In the genomic region with DNA sequence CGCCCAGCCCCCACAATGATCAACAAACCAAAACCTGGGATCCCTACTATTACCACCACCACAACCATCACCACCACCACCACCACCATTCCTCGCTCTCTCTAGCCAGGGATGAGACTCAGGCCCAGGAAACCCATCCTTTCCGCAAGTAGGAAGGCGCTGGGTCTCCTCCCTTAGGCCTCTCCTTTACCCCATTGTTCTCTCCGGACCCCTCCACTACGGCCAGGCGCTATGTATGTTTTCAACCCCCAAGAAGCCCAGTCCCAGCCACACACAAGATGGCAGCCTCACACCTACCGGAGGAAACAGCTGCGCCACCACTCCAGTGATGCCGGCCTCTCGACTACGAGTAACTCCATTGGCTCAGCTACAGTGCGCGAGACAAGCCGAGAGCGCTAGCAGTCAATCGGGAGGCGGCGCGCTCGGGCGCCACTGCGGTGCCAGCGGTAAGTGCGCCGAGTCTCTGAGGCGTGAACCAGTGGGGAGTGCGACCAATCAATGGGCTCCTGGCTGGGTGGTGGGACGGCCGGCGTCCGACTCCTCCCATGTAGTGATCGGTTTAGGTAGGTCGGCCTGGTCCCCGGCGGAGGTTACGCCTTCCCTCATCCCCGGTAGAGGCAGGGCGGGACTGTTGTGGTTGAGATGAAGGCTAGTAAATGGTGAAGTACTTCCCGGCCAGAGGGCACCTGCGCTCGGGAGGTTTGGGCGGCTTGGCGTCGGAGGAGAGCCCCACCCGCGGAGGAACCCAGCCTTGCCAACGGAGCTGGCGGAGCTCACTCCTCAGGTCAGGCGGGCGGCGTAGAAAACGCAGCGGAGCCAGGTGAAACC, we compare ENCODE assay signal across 8 cellular contexts. TPM values are rescaled to one million over a fixed set of nuclear protein-coding genes. Genes with fewer than 3 reads are reported as not detected.
DNase-seq lines count a peak whose midpoint lies in the region; ATAC-seq and TF ChIP-seq lines count a peak whose summit lies in the region.

Gene CAB39L (minus strand): TSS at position 376 of the 828 bp plus-strand sequence. CDS start 61,154 bp downstream, outside the sequence.
Gene SETDB2 (plus strand): TSS at position 586 of the 828 bp plus-strand sequence. CDS start 7,620 bp downstream, outside the sequence.

- POLR2A ChIA-PET in OCI-LY7 (lab: Charles Lee): interaction anchor here (0.6 to 9.3 kb wide), 23 partner anchors 12 to 1448 kb away, joined by 3 to 139 read pairs (median 7); partner anchors contain the start of genes ARL11, PHF11 and RCBTB1

- H3K4me1 ChIP-seq in OCI-LY7 (ENCODE audit: insufficient read depth, low read length, poor library complexity, severe bottlenecking): peaks cover 52% of the 10 kb centered on the region
- H3K4me1 ChIP-seq in mucosa of descending colon (ENCODE audit: low read depth): peaks cover 20% of the 10 kb centered on the region

- H3K27ac ChIP-seq in OCI-LY7 (ENCODE audit: low read depth, low read length, poor library complexity, severe bottlenecking) (peak within 1 kb of the TSS; percentile 90), epithelial cell of prostate (peak within 1 kb of the TSS; percentile 87)

- peak within 1 kb of the TSS; percentile 80 for H2AFZ ChIP-seq in OCI-LY7 (ENCODE audit: low read length)

- H3K4me2 ChIP-seq in OCI-LY7 (ENCODE audit: low read length): peak within 1 kb of the TSS; percentile 91

- TF ChIP-seq CTCF in OCI-LY7 (conservative IDR thresholded peaks at IDR 0.05; ENCODE audit: low read length) (peak; percentile 65), mucosa of descending colon (IDR thresholded peaks at IDR 0.05) (peak; percentile 69)

- H4K20me1 ChIP-seq in OCI-LY7 (ENCODE audit: insufficient read depth, low read length): no peaks in the 10 kb centered on the region

- H3K9me3 ChIP-seq in OCI-LY7 (ENCODE audit: low read length) (peaks cover 11% of the 10 kb centered on the region; the same call in 1 of the 2 replicates), mucosa of descending colon (no peaks in the 10 kb centered on the region)

- ATAC-seq in GM21515 (IDR thresholded peaks at IDR 0.05; ENCODE audit: unreplicated experiment) (peak; percentile 94), mucosa of descending colon (peak; percentile 96)

- CTCF ChIA-PET in OCI-LY7 (lab: Charles Lee; ENCODE audit: unreplicated experiment): interaction anchor here (1.0 to 1.3 kb wide), 3 partner anchors 53 to 163 kb away, joined by 3 to 5 read pairs (median 3); no protein-coding TSS in a partner anchor

- H3K4me3 ChIP-seq in OCI-LY7 (ENCODE audit: low read depth, low read length, poor library complexity, severe bottlenecking) (peak within 1 kb of the TSS; percentile 82), mucosa of descending colon (peak within 1 kb of the TSS; percentile 54)

- H3K9me2 ChIP-seq in OCI-LY7 (ENCODE audit: insufficient read depth, low read length): no peaks in the 10 kb centered on the region

- peaks cover 46% of the 10 kb centered on the region for H3K79me2 ChIP-seq in OCI-LY7 (ENCODE audit: insufficient read depth, low read depth, low read length)

- peak; percentile 96 for DNase-seq in DMS 273 treated with DMSO at 0.1 percent for 48 hours (lab: John Stamatoyannopoulos, UW)
- peak; percentile 87 for DNase-seq in HuH-7 (ENCODE audit: low spot score)
- DNase-seq in OCI-LY7 (ENCODE audit: low spot score): peak; percentile 100
- peak; percentile 99 for DNase-seq in activated T-cell treated with anti-CD3 and anti-CD28 coated beads for 48 hours (ENCODE audit: low read depth)
- DNase-seq in epithelial cell of prostate (ENCODE audit: low read depth, low spot score): peak; percentile 98
- peak; percentile 99 to 100 (median 99) for DNase-seq in mucosa of descending colon
- DNase-seq in stimulated activated CD8-positive, alpha-beta memory T cell treated with anti-CD3 and anti-CD28 coated beads, Interleukin-4, amount 100 ng/mL, for 24 hours (ENCODE audit: low read depth): peak; percentile 98

- intact Hi-C loops in OCI-LY7 (cut with micrococcal nuclease; ENCODE audit: unreplicated experiment): loop anchor here (1.0 to 5.0 kb wide), 8 partner anchors 43 to 467 kb away; partner anchors contain the start of genes ARL11, KPNA3 and RCBTB1
- intact Hi-C loops in mucosa of descending colon (cut with DNase I, micrococcal nuclease): no loop called here

- H3K36me3 ChIP-seq in OCI-LY7 (ENCODE audit: insufficient read depth, low read length) (peaks cover 10% of the 10 kb centered on the region), mucosa of descending colon (ENCODE audit: low read depth) (no peaks in the 10 kb centered on the region)

- no TSS peak for BruUV-seq in OCI-LY7 (replicated peaks; lab: Mats Ljungman, UMichigan)

RNA-seq across cellular contexts. Expression of gene CAB39L, which starts in this region (rescaled TPM):
- total RNA-seq in OCI-LY7 (2014; rRNA removed; shearing (Covaris generic)): 5.4 and 9.6 TPM in 2 replicates
- 26.7 and 28.6 TPM in 2 replicates for total RNA-seq in OCI-LY7 (2022)
- 10 to 100 TPM in 1 of 3 donors, 1 to 10 TPM in 2; 8.5 to 87.2 (median 9.6) TPM for total RNA-seq in mucosa of descending colon

RNA-seq across cellular contexts. Expression of gene SETDB2, which starts in this region (rescaled TPM):
- 22.0 and 23.3 TPM in 2 replicates for total RNA-seq in OCI-LY7 (2014; rRNA removed; shearing (Covaris generic))
- total RNA-seq in OCI-LY7 (2022) (41.3 and 41.7 TPM in 2 replicates), mucosa of descending colon (10 to 100 TPM; 10.6 to 13.7 (median 11.7) TPM)

Comparison
In these comparisons a context has a peak if more than half of its experiments do, and no peak if none do; other contexts are left out.
1. Peak in every context shown above with its lines: DNase-seq, ATAC-seq, H3K4me3 ChIP-seq and H3K27ac ChIP-seq.